In the genomic region with DNA sequence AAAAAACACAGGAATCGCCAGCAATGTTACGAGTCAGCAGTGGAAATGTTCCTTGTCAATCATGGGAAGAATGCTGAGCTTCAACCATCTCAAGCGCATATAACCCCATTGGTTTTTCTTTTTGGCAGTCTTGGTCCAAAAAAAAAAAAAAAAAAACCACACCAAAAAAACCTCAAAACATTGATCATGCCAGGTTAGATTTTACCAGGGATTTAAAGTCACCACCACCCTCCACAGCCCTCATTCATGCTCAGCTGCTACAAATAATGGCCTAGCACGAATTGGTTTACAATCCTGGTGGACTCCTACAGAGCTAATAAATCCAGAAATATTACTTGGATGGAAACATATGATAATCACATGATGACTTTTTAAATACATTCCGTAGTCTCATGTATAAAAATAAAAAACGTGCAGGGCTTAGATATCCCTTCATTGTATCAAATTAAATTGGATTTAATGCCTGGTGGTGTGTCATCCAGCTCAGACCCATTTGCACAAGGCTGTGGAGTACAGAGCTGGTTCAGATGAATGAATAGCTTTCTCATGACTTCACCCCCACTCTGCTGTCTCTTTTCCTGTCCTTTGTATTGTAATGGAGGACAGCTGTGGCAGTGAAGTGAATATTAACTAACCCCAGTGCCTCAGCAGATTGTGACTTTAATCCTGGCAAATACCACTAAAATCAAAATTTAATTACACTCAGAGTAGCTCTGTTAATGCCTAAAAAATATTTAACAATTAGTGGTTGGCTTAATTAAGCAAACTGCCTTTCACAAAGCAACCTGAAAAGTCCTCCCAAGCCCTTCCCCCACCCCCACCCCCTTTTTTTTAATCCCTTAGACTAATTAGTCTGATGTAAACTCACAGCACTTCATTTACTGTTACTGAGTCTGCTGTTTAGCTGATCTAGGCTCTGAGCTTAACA, we compare ENCODE assay signal across 1 cellular context.
TF ChIP-seq lines count a peak whose summit lies in the region.

No MANE protein-coding gene starts in this region.

TF ChIP-seq in SK-N-SH, 30 proteins besides CTCF, POLR2A, EP300 and RAD21 (continued from another document):
- no peak for TF ChIP-seq SIN3A (IDR thresholded peaks at IDR 0.05; ENCODE audit: borderline replicate concordance, low read depth, low read length)
- 0 out of 2 replicates have a peak, but pooled peaks have one; percentile 30 for TF ChIP-seq MEF2A (IDR thresholded peaks at IDR 0.05; ENCODE audit: borderline replicate concordance, low read depth)
- peak; percentile 73 for TF ChIP-seq CHD2 (IDR thresholded peaks at IDR 0.05; ENCODE audit: low read length, partially characterized antibody)
- TF ChIP-seq FOSL2 (IDR thresholded peaks at IDR 0.05; ENCODE audit: borderline replicate concordance, low read depth): peak; percentile 48; the same call in 1 of the 2 replicates
- TF ChIP-seq RCOR1 (IDR thresholded peaks at IDR 0.05; ENCODE audit: low read length): peak; percentile 61; the same call in 1 of the 2 replicates
- TF ChIP-seq, protein P1, sequence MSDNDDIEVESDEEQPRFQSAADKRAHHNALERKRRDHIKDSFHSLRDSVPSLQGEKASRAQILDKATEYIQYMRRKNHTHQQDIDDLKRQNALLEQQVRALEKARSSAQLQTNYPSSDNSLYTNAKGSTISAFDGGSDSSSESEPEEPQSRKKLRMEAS (IDR thresholded peaks at IDR 0.05; ENCODE audit: low read depth): peak; percentile 46; the same call in 1 of the 2 replicates
- TF ChIP-seq, protein P2, sequence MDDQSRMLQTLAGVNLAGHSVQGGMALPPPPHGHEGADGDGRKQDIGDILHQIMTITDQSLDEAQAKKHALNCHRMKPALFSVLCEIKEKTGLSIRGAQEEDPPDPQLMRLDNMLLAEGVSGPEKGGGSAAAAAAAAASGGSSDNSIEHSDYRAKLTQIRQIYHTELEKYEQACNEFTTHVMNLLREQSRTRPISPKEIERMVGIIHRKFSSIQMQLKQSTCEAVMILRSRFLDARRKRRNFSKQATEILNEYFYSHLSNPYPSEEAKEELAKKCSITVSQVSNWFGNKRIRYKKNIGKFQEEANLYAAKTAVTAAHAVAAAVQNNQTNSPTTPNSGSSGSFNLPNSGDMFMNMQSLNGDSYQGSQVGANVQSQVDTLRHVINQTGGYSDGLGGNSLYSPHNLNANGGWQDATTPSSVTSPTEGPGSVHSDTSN (IDR thresholded peaks at IDR 0.05): peak; percentile 65
- peak; percentile 72 for TF ChIP-seq JUND (IDR thresholded peaks at IDR 0.05)
- TF ChIP-seq FOXJ3 (CRISPR knock-in tag; IDR thresholded peaks at IDR 0.05): no peak
- TF ChIP-seq RXRA (IDR thresholded peaks at IDR 0.05; ENCODE audit: borderline replicate concordance, low read depth): peak; percentile 35; the same call in 1 of the 2 replicates
- peak; percentile 74 for TF ChIP-seq FOXM1 (IDR thresholded peaks at IDR 0.05; ENCODE audit: low read depth)
- TF ChIP-seq TCF12 (IDR thresholded peaks at IDR 0.05): peak; percentile 89
- TF ChIP-seq TAF1 (IDR thresholded peaks at IDR 0.05; ENCODE audit: borderline replicate concordance, low read depth, low read length): no peak
- 0 out of 2 replicates have a peak, but pooled peaks have one; percentile 43 for TF ChIP-seq YY1 (IDR thresholded peaks at IDR 0.05; ENCODE audit: low read depth)
- peak; percentile 45; the same call in 1 of the 2 replicates for TF ChIP-seq POLR2AphosphoS5 (IDR thresholded peaks at IDR 0.05; ENCODE audit: low read depth, low read length)
- 0 out of 2 replicates have a peak, but pooled peaks have one; percentile 36 for TF ChIP-seq TEAD4 (IDR thresholded peaks at IDR 0.05; ENCODE audit: borderline replicate concordance, insufficient read depth)
TF ChIP-seq in SK-N-SH: peak in this region for 13.
